In the genomic region with DNA sequence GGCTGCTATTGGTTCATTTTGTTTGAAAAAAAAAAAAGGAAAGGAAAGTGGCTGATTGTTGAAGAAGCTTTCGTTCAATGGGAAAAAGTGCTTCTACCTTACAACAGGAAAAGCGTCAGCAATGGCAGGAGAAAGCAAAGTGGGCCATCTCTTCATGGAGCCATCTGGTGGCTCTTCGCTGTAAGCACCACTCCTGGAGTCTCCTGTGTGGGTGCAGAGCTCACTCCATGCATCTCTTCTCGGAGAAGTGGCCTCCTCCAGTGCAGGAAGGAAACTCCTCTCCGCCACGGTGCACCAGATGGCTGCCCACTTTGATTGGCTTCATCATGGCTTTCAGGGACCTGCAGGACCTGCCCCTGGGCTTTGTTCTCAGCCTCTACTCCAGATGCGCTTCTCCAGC, we compare ENCODE assay signal across 1 cellular context.
TF ChIP-seq lines count a peak whose summit lies in the region.

No MANE protein-coding gene starts in this region.

TF ChIP-seq in SK-N-SH, 30 proteins besides CTCF, POLR2A, EP300 and RAD21 (continued from another document):
- peak; percentile 75 for TF ChIP-seq SMC3 (IDR thresholded peaks at IDR 0.05; ENCODE audit: low read depth, low read length)
TF ChIP-seq in SK-N-SH: peak in this region for 1.
